In the genomic region with DNA sequence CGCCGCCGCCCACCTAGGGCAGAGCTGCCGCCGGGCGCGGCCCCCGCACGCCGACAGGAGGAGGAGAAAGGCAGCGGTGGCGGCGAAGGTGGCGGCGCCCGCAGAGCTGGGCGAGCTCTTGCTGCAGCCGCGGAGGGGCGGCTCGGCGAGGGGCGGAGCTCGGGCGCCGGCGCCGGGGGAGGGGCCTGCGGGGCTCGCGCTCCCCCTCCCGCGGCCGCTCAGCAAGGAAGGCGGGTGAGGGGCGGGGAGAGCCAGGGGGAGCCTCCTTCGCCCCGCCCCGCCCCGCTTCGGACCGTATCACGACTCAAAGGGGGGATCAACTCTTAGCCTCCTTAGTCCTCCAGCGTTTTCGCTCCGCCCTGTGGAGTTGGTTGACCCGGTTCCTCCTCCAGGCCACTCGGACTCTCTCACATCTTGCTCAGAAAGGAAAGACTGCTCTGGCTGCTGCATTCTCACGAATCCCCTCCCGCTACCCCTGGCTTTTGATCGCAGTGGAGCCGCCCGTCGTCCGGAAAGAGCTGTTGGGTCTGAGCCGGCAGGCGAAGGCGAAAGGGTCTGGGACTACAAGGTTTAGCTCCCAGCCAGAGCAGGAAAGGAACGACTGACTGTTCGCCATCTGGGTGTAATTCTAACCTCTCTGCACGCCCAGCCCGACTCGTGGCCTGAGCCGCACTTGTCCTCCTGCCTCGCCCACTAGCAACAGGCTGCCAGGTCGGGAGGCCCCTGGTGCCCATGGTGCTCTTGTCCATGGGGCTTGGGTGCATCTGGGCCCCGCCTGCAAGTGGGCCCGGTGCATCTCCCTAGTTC, we compare ENCODE assay signal across 8 cellular contexts.
DNase-seq lines count a peak whose midpoint lies in the region; ATAC-seq and FAIRE-seq lines count a peak whose summit lies in the region.

A gene (minus strand): TSS at position 120 of the 807 bp plus-strand sequence. CDS start 232 bp downstream, outside the sequence.

- H3K4me1 Mint-ChIP-seq in effector memory CD8-positive, alpha-beta T cell (ENCODE audit: low read depth in 2 of 2) = peaks cover 29 to 53% of the 10 kb centered on the region in 2 donors
- peaks cover 22% of the 10 kb centered on the region for H3K4me1 Mint-ChIP-seq in memory B cell

- peaks cover 11% of the 10 kb centered on the region for H3K36me3 Mint-ChIP-seq in effector memory CD8-positive, alpha-beta T cell (ENCODE audit: insufficient read depth)
- H3K36me3 Mint-ChIP-seq in memory B cell = peaks cover 10% of the 10 kb centered on the region

- H3K9me3 Mint-ChIP-seq in effector memory CD8-positive, alpha-beta T cell = peaks cover 0 to 4% of the 10 kb centered on the region in 2 donors
- peaks cover 3% of the 10 kb centered on the region for H3K9me3 Mint-ChIP-seq in memory B cell

- H3K4me3 Mint-ChIP-seq in effector memory CD8-positive, alpha-beta T cell = peak within 1 kb of the TSS; percentile 96 to 98
- H3K4me3 Mint-ChIP-seq in memory B cell = peak within 1 kb of the TSS; percentile 98

- ATAC-seq in GM21381 (IDR thresholded peaks at IDR 0.05; ENCODE audit: unreplicated experiment) (peak; percentile 73), memory B cell (ENCODE audit: low read depth) (peak; percentile 86)
- ATAC-seq in effector memory CD8-positive, alpha-beta T cell (replicated peaks) = peak; percentile 84

- peak; percentile 80 for FAIRE-seq in HTR-8/SVneo (lab: Jason Lieb, UNC)

- DNase-seq in COR-L47 (lab: John Stamatoyannopoulos, UW) (peak; percentile 90), HTR-8/SVneo (ENCODE audit: insufficient read length, low spot score) (peak; percentile 77), NOMO-1 treated with DMSO at 0.1 percent for 48 hours (lab: John Stamatoyannopoulos, UW; ENCODE audit: unreplicated experiment) (peak; percentile 89), memory B cell (ENCODE audit: low spot score in 2 of 2) (peak; percentile 93)
- peak; percentile 84 to 85 for DNase-seq in activated CD8-positive, alpha-beta memory T cell treated with anti-CD3 and anti-CD28 coated beads for 4 hours (ENCODE audit: low read depth in 2 of 2)
- peak; percentile 91 to 93 (median 91) for DNase-seq in effector memory CD8-positive, alpha-beta T cell
- peak; percentile 86 for DNase-seq in stimulated activated CD8-positive, alpha-beta memory T cell treated with anti-CD3 and anti-CD28 coated beads, Interleukin-12 subunit alpha, Interleukin-12 subunit beta, amount 100 ng/mL, for 1 hour (ENCODE audit: low read depth)

- H3K27me3 Mint-ChIP-seq in effector memory CD8-positive, alpha-beta T cell = no peaks in the 10 kb centered on the region
- no peaks in the 10 kb centered on the region for H3K27me3 Mint-ChIP-seq in memory B cell

- peak within 1 kb of the TSS; percentile 94 to 96 for H3K27ac Mint-ChIP-seq in effector memory CD8-positive, alpha-beta T cell
- peak within 1 kb of the TSS; percentile 91 for H3K27ac Mint-ChIP-seq in memory B cell

Comparison
In these comparisons a context has a peak if more than half of its experiments do, and no peak if none do; other contexts are left out.
1. Peak in every context shown above with its lines: DNase-seq and ATAC-seq.